ENCODE assay signal across 1 cellular context in the genomic region with DNA sequence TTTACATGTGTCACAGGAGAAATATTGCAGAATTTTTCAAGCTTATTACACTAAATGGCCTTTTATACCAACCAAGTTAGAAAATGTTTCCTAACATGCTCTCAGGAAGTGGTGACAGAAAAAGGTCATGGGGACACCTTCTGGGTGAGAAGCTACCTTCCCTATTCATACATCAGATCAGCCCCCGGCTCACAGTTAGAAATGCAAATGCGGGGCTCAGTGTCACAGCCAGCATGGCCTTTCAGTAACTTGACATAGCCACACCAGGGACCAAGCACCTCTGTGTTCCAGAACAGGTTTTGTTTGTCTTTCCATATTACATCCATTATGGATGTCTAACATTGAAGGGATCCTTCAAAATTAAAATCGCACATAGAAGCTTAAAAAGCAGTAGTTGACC.
TF ChIP-seq lines count a peak whose summit lies in the region.

No MANE protein-coding gene starts in this region.

TF ChIP-seq in H1, 55 proteins besides CTCF, POLR2A, EP300 and RAD21:
- no peak for TF ChIP-seq SIN3A (conservative IDR thresholded peaks at IDR 0.05 in 1 of 2, IDR thresholded peaks at IDR 0.05 in 1 of 2; ENCODE audit: low read depth in 1 of 2, low read length in 2 of 2)
- TF ChIP-seq, protein P1, sequence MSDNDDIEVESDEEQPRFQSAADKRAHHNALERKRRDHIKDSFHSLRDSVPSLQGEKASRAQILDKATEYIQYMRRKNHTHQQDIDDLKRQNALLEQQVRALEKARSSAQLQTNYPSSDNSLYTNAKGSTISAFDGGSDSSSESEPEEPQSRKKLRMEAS (IDR thresholded peaks at IDR 0.05) = no peak
- TF ChIP-seq EZH2 (IDR thresholded peaks at IDR 0.05; ENCODE audit: low read depth, low read length, severe bottlenecking) = no peak
